ENCODE assay signal across 8 cellular contexts in the genomic region with DNA sequence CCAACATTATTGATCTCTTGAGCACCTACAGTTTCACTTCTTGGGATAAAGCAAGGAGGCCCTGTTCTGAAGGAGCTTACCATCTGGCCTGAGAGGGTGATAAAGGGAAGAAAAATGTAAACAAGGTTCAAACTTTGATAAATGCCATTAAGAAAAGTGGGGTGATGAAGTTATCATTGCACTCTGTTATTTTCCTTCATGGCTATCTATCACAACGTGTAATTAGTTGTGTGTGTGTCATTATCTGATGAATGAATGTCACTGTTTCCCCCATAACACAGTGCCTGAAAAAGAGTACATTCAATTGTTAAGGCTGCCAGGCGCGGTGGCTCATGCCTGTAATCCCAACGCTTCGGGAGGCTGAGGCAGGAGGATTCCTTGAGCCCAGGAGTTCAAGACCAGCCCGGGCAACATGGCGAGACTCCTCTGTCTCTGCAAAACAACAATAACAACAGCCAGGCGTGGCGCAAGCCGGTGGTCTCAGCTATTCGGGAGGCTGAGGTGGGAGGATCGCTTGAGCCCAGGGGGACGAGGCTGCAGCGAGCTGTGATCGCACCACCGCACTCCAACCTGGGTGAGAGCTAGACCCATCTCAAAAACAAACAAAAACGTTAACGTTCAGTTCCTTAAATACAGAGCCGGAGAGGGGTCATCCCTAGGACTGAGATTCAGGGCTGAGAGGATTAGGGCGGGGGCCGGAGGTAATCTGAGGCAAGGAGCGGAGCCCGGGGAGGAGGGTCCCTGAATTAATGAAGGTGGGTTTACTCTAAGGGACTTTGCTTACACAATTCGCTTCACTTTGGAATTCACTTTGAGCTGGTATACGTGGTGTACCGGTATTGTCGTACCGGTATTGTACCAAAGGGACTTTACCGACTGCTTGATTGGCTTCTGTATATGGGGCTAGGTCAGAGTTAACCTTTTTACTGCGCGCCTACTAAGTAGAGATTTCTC. TPM values are rescaled to one million over a fixed set of nuclear protein-coding genes. Genes with fewer than 3 reads are reported as not detected.
DNase-seq lines count a peak whose midpoint lies in the region; ATAC-seq, FAIRE-seq and TF ChIP-seq lines count a peak whose summit lies in the region.

No MANE protein-coding gene starts in this region.

- peak overlapping the region; percentile 94 for H3K4me2 ChIP-seq in astrocyte (ENCODE audit: low read length)

- H3K27ac ChIP-seq in astrocyte (ENCODE audit: low read depth, low read length) (peak overlapping the region; percentile 53), lower lobe of right lung (peak overlapping the region; percentile 77), upper lobe of left lung (peak overlapping the region in 3 of 4 donors; percentile 65 to 77 (median 69))

- H3K79me2 ChIP-seq in astrocyte (ENCODE audit: insufficient read depth, low read length), result peaks cover 25% of the 10 kb centered on the region

- CTCF ChIA-PET in activated naive CD4-positive, alpha-beta T cell treated with anti-CD3 and anti-CD28 coated beads, Interleukin-2, amount 10 ng/mL, durations not matched to agents 7 days and 5 days (lab: Charles Lee), result interaction anchor here (1.0 to 1.5 kb wide), 3 partner anchors 11 to 77 kb away, joined by 4 to 6 read pairs (median 4); no protein-coding TSS in a partner anchor

- H3K4me1 ChIP-seq in astrocyte (ENCODE audit: insufficient read depth, low read length) (peaks cover 9% of the 10 kb centered on the region), lower lobe of right lung (peaks cover 26% of the 10 kb centered on the region), upper lobe of left lung (peaks cover 8 to 24% (median 12%) of the 10 kb centered on the region in 4 donors)

- no peak for TF ChIP-seq EP300 in upper lobe of left lung (IDR thresholded peaks at IDR 0.05)

- H4K20me1 ChIP-seq in astrocyte (ENCODE audit: insufficient read depth, low read length), result peaks cover 13% of the 10 kb centered on the region

- H3K36me3 ChIP-seq in astrocyte (ENCODE audit: insufficient read depth, low read length) (peaks cover 30% of the 10 kb centered on the region), lower lobe of right lung (peaks cover 38% of the 10 kb centered on the region), upper lobe of left lung (peaks cover 9 to 36% (median 29%) of the 10 kb centered on the region in 4 donors)

- H3K9me3 ChIP-seq in astrocyte (ENCODE audit: insufficient read depth, low read depth, low read length), result no peaks in the 10 kb centered on the region
- H3K9me3 ChIP-seq in lower lobe of right lung, result no peaks in the 10 kb centered on the region
- H3K9me3 ChIP-seq in upper lobe of left lung, result no peaks in the 10 kb centered on the region

- ATAC-seq in lower lobe of right lung (no peak), upper lobe of left lung (ENCODE audit: low FRiP score in 2 of 2) (no peak), HG02642 (IDR thresholded peaks at IDR 0.05; ENCODE audit: poor library complexity, unreplicated experiment) (no peak), HG02759 (IDR thresholded peaks at IDR 0.05; ENCODE audit: unreplicated experiment) (no peak)

- H3K27me3 Mint-ChIP-seq in activated naive CD4-positive, alpha-beta T cell treated with anti-CD3 and anti-CD28 coated beads, Interleukin-2, amount 10 ng/mL, durations not matched to agents 7 days and 5 days, result no peaks in the 10 kb centered on the region
- H3K27me3 Mint-ChIP-seq in astrocyte (ENCODE audit: low read depth, unreplicated experiment), result no peaks in the 10 kb centered on the region

- WGBS in upper lobe of left lung, 2 donors, result 49 to 55% methylated on average over 31 of the region's 31 CpGs

- no peak for TF ChIP-seq POLR2A in upper lobe of left lung (IDR thresholded peaks at IDR 0.05)

- FAIRE-seq in astrocyte (lab: Jason Lieb, UNC), result no peak

- H3K9me3 Mint-ChIP-seq in activated naive CD4-positive, alpha-beta T cell treated with anti-CD3 and anti-CD28 coated beads, Interleukin-2, amount 10 ng/mL, durations not matched to agents 7 days and 5 days, result no peaks in the 10 kb centered on the region
- H3K9me3 Mint-ChIP-seq in astrocyte (ENCODE audit: unreplicated experiment), result no peaks in the 10 kb centered on the region

- peak overlapping the region; percentile 75 for H2AFZ ChIP-seq in astrocyte (ENCODE audit: low read depth, low read length)

- peak overlapping the region; percentile 94 for H3K9ac ChIP-seq in astrocyte (ENCODE audit: low read length)

- peak overlapping the region; percentile 95 for H3K4me3 Mint-ChIP-seq in activated naive CD4-positive, alpha-beta T cell treated with anti-CD3 and anti-CD28 coated beads, Interleukin-2, amount 10 ng/mL, durations not matched to agents 7 days and 5 days
- peak overlapping the region; percentile 94 for H3K4me3 Mint-ChIP-seq in astrocyte (ENCODE audit: unreplicated experiment)

- TF ChIP-seq CTCF in astrocyte (IDR thresholded peaks at IDR 0.05; ENCODE audit: insufficient read depth, low read depth, low read length), result no peak
- no peak for TF ChIP-seq CTCF in lower lobe of right lung (IDR thresholded peaks at IDR 0.05)
- TF ChIP-seq CTCF in upper lobe of left lung (IDR thresholded peaks at IDR 0.05), result no peak

- peaks cover 59% of the 10 kb centered on the region for H3K4me1 Mint-ChIP-seq in activated naive CD4-positive, alpha-beta T cell treated with anti-CD3 and anti-CD28 coated beads, Interleukin-2, amount 10 ng/mL, durations not matched to agents 7 days and 5 days
- peaks cover 7% of the 10 kb centered on the region for H3K4me1 Mint-ChIP-seq in astrocyte (ENCODE audit: low read depth, unreplicated experiment)

- intact Hi-C loops in lower lobe of right lung (cut with DNase I), result no loop called here

- H3K36me3 Mint-ChIP-seq in activated naive CD4-positive, alpha-beta T cell treated with anti-CD3 and anti-CD28 coated beads, Interleukin-2, amount 10 ng/mL, durations not matched to agents 7 days and 5 days, result peaks cover 28% of the 10 kb centered on the region
- peaks cover 12% of the 10 kb centered on the region for H3K36me3 Mint-ChIP-seq in astrocyte (ENCODE audit: low read depth, unreplicated experiment)

- H3K27me3 ChIP-seq in astrocyte (ENCODE audit: insufficient read depth, low read length) (no peaks in the 10 kb centered on the region), lower lobe of right lung (ENCODE audit: low read depth) (no peaks in the 10 kb centered on the region), upper lobe of left lung (no peaks in the 10 kb centered on the region)

- peak overlapping the region; percentile 90 for H3K27ac Mint-ChIP-seq in activated naive CD4-positive, alpha-beta T cell treated with anti-CD3 and anti-CD28 coated beads, Interleukin-2, amount 10 ng/mL, durations not matched to agents 7 days and 5 days
- H3K27ac Mint-ChIP-seq in astrocyte (ENCODE audit: unreplicated experiment), result peak overlapping the region; percentile 69

- no peak for DNase-seq in activated naive CD4-positive, alpha-beta T cell treated with anti-CD3 and anti-CD28 coated beads, Interleukin-2, amount 10 ng/mL, durations not matched to agents 7 days and 5 days
- DNase-seq in activated naive CD4-positive, alpha-beta T cell treated with anti-CD3 and anti-CD28 coated beads, Interleukin-2, amount 50 U/mL, for 16 hours, result no peak
- DNase-seq in astrocyte (ENCODE audit: low read depth) (no peak), lower lobe of right lung (no peak), upper lobe of left lung (no peak)
- no peak for DNase-seq in stimulated activated CD8-positive, alpha-beta memory T cell treated with anti-CD3 and anti-CD28 coated beads, Interleukin-4, amount 100 ng/mL, for 48 hours

- H3K4me3 ChIP-seq in astrocyte (ENCODE audit: insufficient read depth, low read depth, low read length) (peak overlapping the region; percentile 92), lower lobe of right lung (peak overlapping the region; percentile 83), upper lobe of left lung (peak overlapping the region; percentile 63 to 98 (median 84))

RNA-seq across cellular contexts. Expression of a gene that starts 0.9 kb away (rescaled TPM):
- total RNA-seq in astrocyte (135 and 149 TPM in 2 replicates), lower lobe of right lung (57.5 TPM), upper lobe of left lung (100 to 1,000 TPM in 2 of 6 donors, 10 to 100 TPM in 4; 61.0 to 117 (median 86.9) TPM)

RNA-seq across cellular contexts. Expression of a gene that starts 22.0 kb away (rescaled TPM):
- 14.3 and 15.7 TPM in 2 replicates for total RNA-seq in astrocyte
- total RNA-seq in lower lobe of right lung, result 38.6 TPM
- 10 to 100 TPM; 36.2 to 70.2 (median 46.0) TPM for total RNA-seq in upper lobe of left lung

RNA-seq across cellular contexts. Expression of a gene that starts 34.4 kb away (rescaled TPM):
- total RNA-seq in astrocyte, result not detected in 2 replicates
- total RNA-seq in lower lobe of right lung, result not detected
- total RNA-seq in upper lobe of left lung, result not detected

RNA-seq across cellular contexts. Expression of a gene that starts 39.4 kb away (rescaled TPM):
- 0.75 and 1.3 TPM in 2 replicates for total RNA-seq in astrocyte
- total RNA-seq in lower lobe of right lung, result 7.9 TPM
- 10 to 100 TPM in 2 of 6 donors, 1 to 10 TPM in 4; 3.2 to 12.6 (median 5.8) TPM for total RNA-seq in upper lobe of left lung

RNA-seq across cellular contexts. Expression of a gene that starts 51.6 kb away (rescaled TPM):
- 184 and 199 TPM in 2 replicates for total RNA-seq in astrocyte
- total RNA-seq in lower lobe of right lung, result 102 TPM
- total RNA-seq in upper lobe of left lung, result 100 to 1,000 TPM in 3 of 6 donors, 10 to 100 TPM in 3; 61.8 to 133 (median 97.7) TPM
